In the genomic region with DNA sequence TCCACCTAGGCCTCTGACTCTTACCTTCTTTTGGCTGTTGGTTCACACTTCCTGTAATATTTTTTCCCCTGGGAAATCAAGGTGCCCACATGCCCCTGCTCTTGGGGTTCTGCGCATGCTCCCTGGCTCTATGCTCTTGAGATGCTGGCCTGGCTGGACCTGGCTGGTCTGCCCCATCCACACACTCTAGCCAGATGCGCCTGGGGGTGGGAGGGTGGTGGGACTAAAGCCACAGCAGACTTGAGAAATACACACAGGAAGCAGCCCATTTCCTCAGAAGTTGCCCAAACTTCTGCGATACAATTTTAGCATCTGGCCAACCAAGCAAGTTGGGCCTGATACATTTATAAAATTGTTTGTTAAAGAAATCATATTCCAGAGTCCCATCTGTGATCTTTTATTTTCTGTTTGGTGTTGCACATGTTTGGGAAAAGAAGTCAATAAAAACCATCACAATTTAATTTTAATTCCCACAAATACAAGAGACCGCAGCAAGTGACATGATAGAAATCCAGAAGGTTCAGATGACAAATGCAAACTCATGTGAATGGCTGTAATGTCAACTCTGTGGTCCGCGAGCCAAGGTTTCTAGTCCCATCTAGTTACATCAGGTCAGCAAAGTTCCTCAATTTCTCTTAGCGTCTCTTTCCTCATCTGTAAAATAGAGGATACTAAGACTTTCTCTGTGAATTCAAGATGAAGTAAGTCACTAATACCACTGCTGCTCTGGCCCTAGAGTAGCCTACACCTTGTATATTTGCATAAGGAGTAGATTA, we compare ENCODE assay signal across 13 cellular contexts. TPM values are rescaled to one million over a fixed set of nuclear protein-coding genes. Genes with fewer than 3 reads are reported as not detected.
DNase-seq lines count a peak whose midpoint lies in the region; ATAC-seq, FAIRE-seq and TF ChIP-seq lines count a peak whose summit lies in the region.
"Had no signal": no experiment of that assay in that cellular context is flagged by ENCODE, and none has a peak within 500 bp of the region (broad histone marks: within the 10 kb centered on the region; RNA-seq: fewer than 3 reads in every experiment).

No MANE protein-coding gene starts in this region.

- no peak for ATAC-seq in activated CD8-positive, alpha-beta T cell treated with anti-CD3 and anti-CD28 coated beads, Interleukin-2, amount 10 ng/mL, durations not matched to agents 7 days and 5 days
- ATAC-seq in activated CD8-positive, alpha-beta T cell treated with anti-CD3 and anti-CD28 coated beads for 36 hours = no peak
- ATAC-seq in activated T-cell treated with anti-CD3 and anti-CD28 coated beads, Interleukin-2, amount 50 U/mL, for 72 hours (replicated peaks in 1 of 2) = no peak
- ATAC-seq: activated T-cell treated with anti-CD3 and anti-CD28 coated beads, Interleukin-2, amount 50 U/mL, for 4 hours had no signal

- 0 out of 2 replicates have a peak overlapping the region, but pooled peaks have one; percentile 5 for H3K4me2 ChIP-seq in OCI-LY3 (ENCODE audit: low read length)
- H3K4me2 ChIP-seq: PC-9 had no signal

- H3K27ac Mint-ChIP-seq in activated CD8-positive, alpha-beta T cell treated with anti-CD3 and anti-CD28 coated beads, Interleukin-2, amount 10 ng/mL, durations not matched to agents 7 days and 5 days = peak overlapping the region; percentile 58
- no peak overlapping the region for H3K27ac Mint-ChIP-seq in activated CD8-positive, alpha-beta T cell treated with anti-CD3 and anti-CD28 coated beads for 36 hours
- H3K27ac Mint-ChIP-seq in glutamatergic neuron (ENCODE audit: unreplicated experiment) = no peak overlapping the region
- no peak overlapping the region for H3K27ac Mint-ChIP-seq in activated T-cell treated with anti-CD3 and anti-CD28 coated beads, Interleukin-2, amount 50 U/mL, for 72 hours
- H3K27ac Mint-ChIP-seq: brain had no signal

- H2AFZ ChIP-seq in OCI-LY3 (ENCODE audit: low read depth, low read length) = no peak overlapping the region
- H2AFZ ChIP-seq: PC-9 had no signal

- no peaks in the 10 kb centered on the region for H3K9me3 Mint-ChIP-seq in activated CD8-positive, alpha-beta T cell treated with anti-CD3 and anti-CD28 coated beads, Interleukin-2, amount 10 ng/mL, durations not matched to agents 7 days and 5 days (ENCODE audit: insufficient read depth)
- H3K9me3 Mint-ChIP-seq in activated CD8-positive, alpha-beta T cell treated with anti-CD3 and anti-CD28 coated beads for 36 hours = no peaks in the 10 kb centered on the region
- peaks cover 4% of the 10 kb centered on the region for H3K9me3 Mint-ChIP-seq in glutamatergic neuron (ENCODE audit: unreplicated experiment)
- peaks cover 0 to 4% of the 10 kb centered on the region in 2 donors for H3K9me3 Mint-ChIP-seq in activated T-cell treated with anti-CD3 and anti-CD28 coated beads, Interleukin-2, amount 50 U/mL, for 72 hours
- H3K9me3 Mint-ChIP-seq: activated T-cell treated with anti-CD3 and anti-CD28 coated beads, Interleukin-2, amount 50 U/mL, for 4 hours had no signal

- peaks cover 67% of the 10 kb centered on the region for H3K4me1 Mint-ChIP-seq in activated CD8-positive, alpha-beta T cell treated with anti-CD3 and anti-CD28 coated beads, Interleukin-2, amount 10 ng/mL, durations not matched to agents 7 days and 5 days (ENCODE audit: low read depth)
- H3K4me1 Mint-ChIP-seq in activated CD8-positive, alpha-beta T cell treated with anti-CD3 and anti-CD28 coated beads for 36 hours (ENCODE audit: low read depth) = peaks cover 34% of the 10 kb centered on the region
- H3K4me1 Mint-ChIP-seq in glutamatergic neuron (ENCODE audit: low read depth, unreplicated experiment) = peaks cover 18% of the 10 kb centered on the region
- H3K4me1 Mint-ChIP-seq in activated T-cell treated with anti-CD3 and anti-CD28 coated beads, Interleukin-2, amount 50 U/mL, for 72 hours (ENCODE audit: low read depth) = peaks cover 53% of the 10 kb centered on the region

- POLR2A ChIA-PET in activated CD8-positive, alpha-beta T cell treated with anti-CD3 and anti-CD28 coated beads, Interleukin-2, amount 10 ng/mL, durations not matched to agents 7 days and 5 days (lab: Charles Lee) = no interaction called here
- POLR2A ChIA-PET in activated CD8-positive, alpha-beta T cell treated with anti-CD3 and anti-CD28 coated beads for 36 hours (lab: Charles Lee) = no interaction called here

- no peak overlapping the region for H3K27ac ChIP-seq in OCI-LY3 (ENCODE audit: low read length)
- H3K27ac ChIP-seq in substantia nigra (ENCODE audit: low read depth, low read length, poor library complexity, severe bottlenecking) = peak overlapping the region; percentile 35
- H3K27ac ChIP-seq: PC-9, WERI-Rb-1 had no signal

- no peak for DNase-seq in activated CD8-positive, alpha-beta T cell treated with anti-CD3 and anti-CD28 coated beads, Interleukin-2, amount 10 ng/mL, durations not matched to agents 7 days and 5 days
- no peak for DNase-seq in activated CD8-positive, alpha-beta T cell treated with anti-CD3 and anti-CD28 coated beads for 36 hours
- DNase-seq in glutamatergic neuron = no peak
- peak in 7 of 49 donors; percentile 16 to 57 (median 42) for DNase-seq in substantia nigra (lab: John Stamatoyannopoulos, UW)
- no peak for DNase-seq in HTR-8/SVneo (ENCODE audit: insufficient read length, low spot score)
- no peak for DNase-seq in activated T-cell treated with anti-CD3 and anti-CD28 coated beads, Interleukin-2, amount 50 U/mL, for 72 hours
- DNase-seq in kidney glomerular epithelial cell (lab: John Stamatoyannopoulos, UW) = no peak
- DNase-seq: 8988T; activated T-cell treated with anti-CD3 and anti-CD28 coated beads, Interleukin-2, amount 50 U/mL, for 4 hours; PC-9; WERI-Rb-1 had no signal

- H4K20me1 ChIP-seq in OCI-LY3 (ENCODE audit: insufficient read depth, low read length) = no peaks in the 10 kb centered on the region

- TF ChIP-seq CTCF in activated CD8-positive, alpha-beta T cell treated with anti-CD3 and anti-CD28 coated beads for 36 hours (IDR thresholded peaks at IDR 0.05) = no peak
- TF ChIP-seq CTCF in OCI-LY3 (IDR thresholded peaks at IDR 0.05; ENCODE audit: low read depth, low read length) = no peak
- TF ChIP-seq CTCF in glutamatergic neuron (IDR thresholded peaks at IDR 0.05; ENCODE audit: partially characterized antibody, unreplicated experiment) = no peak

- CTCF ChIA-PET in activated CD8-positive, alpha-beta T cell treated with anti-CD3 and anti-CD28 coated beads, Interleukin-2, amount 10 ng/mL, durations not matched to agents 7 days and 5 days (lab: Charles Lee) = interaction anchor here (4.1 kb wide), 1 partner anchor 194 kb away, joined by 20 read pairs; no protein-coding TSS in a partner anchor
- CTCF ChIA-PET in activated CD8-positive, alpha-beta T cell treated with anti-CD3 and anti-CD28 coated beads for 36 hours (lab: Charles Lee) = no interaction called here

- peaks cover 29% of the 10 kb centered on the region for H3K27me3 ChIP-seq in OCI-LY3 (ENCODE audit: low read depth, low read length)

- H3K9ac ChIP-seq in OCI-LY3 (ENCODE audit: low read length) = no peak overlapping the region

- peaks cover 11% of the 10 kb centered on the region for H3K9me3 ChIP-seq in OCI-LY3 (ENCODE audit: insufficient read depth, low read length)

- peaks cover 10% of the 10 kb centered on the region for H3K36me3 Mint-ChIP-seq in activated CD8-positive, alpha-beta T cell treated with anti-CD3 and anti-CD28 coated beads, Interleukin-2, amount 10 ng/mL, durations not matched to agents 7 days and 5 days (ENCODE audit: low read depth)
- H3K36me3 Mint-ChIP-seq in activated CD8-positive, alpha-beta T cell treated with anti-CD3 and anti-CD28 coated beads for 36 hours (ENCODE audit: low read depth) = no peaks in the 10 kb centered on the region
- H3K36me3 Mint-ChIP-seq in glutamatergic neuron (ENCODE audit: unreplicated experiment) = peaks cover 14% of the 10 kb centered on the region
- H3K36me3 Mint-ChIP-seq in activated T-cell treated with anti-CD3 and anti-CD28 coated beads, Interleukin-2, amount 50 U/mL, for 72 hours (ENCODE audit: insufficient read depth in 2 of 2) = no peaks in the 10 kb centered on the region
- H3K36me3 Mint-ChIP-seq: brain had no signal

- intact Hi-C loops in activated CD8-positive, alpha-beta T cell treated with anti-CD3 and anti-CD28 coated beads for 36 hours (cut with micrococcal nuclease) = loop anchor here (10.0 kb wide), 1 partner anchor 175 kb away; no protein-coding TSS in a partner anchor

- H3K27me3 Mint-ChIP-seq in activated CD8-positive, alpha-beta T cell treated with anti-CD3 and anti-CD28 coated beads, Interleukin-2, amount 10 ng/mL, durations not matched to agents 7 days and 5 days (ENCODE audit: low read depth) = no peaks in the 10 kb centered on the region
- no peaks in the 10 kb centered on the region for H3K27me3 Mint-ChIP-seq in activated CD8-positive, alpha-beta T cell treated with anti-CD3 and anti-CD28 coated beads for 36 hours
- no peaks in the 10 kb centered on the region for H3K27me3 Mint-ChIP-seq in glutamatergic neuron (ENCODE audit: unreplicated experiment)
- H3K27me3 Mint-ChIP-seq in activated T-cell treated with anti-CD3 and anti-CD28 coated beads, Interleukin-2, amount 50 U/mL, for 72 hours (ENCODE audit: low read depth) = no peaks in the 10 kb centered on the region

- peaks cover 82% of the 10 kb centered on the region for H3K4me1 ChIP-seq in OCI-LY3 (ENCODE audit: low read length)

- no peak for FAIRE-seq in HTR-8/SVneo (lab: Jason Lieb, UNC)

- H3K36me3 ChIP-seq in OCI-LY3 (replicated peaks; ENCODE audit: low read depth, low read length) = peaks cover 8% of the 10 kb centered on the region
- H3K36me3 ChIP-seq: WERI-Rb-1 had no signal

- no peak overlapping the region for H3K4me3 ChIP-seq in OCI-LY3 (ENCODE audit: low read length)
- H3K4me3 ChIP-seq: PC-9 had no signal

- peak overlapping the region; percentile 15 for H3K4me3 Mint-ChIP-seq in activated CD8-positive, alpha-beta T cell treated with anti-CD3 and anti-CD28 coated beads, Interleukin-2, amount 10 ng/mL, durations not matched to agents 7 days and 5 days
- no peak overlapping the region for H3K4me3 Mint-ChIP-seq in activated CD8-positive, alpha-beta T cell treated with anti-CD3 and anti-CD28 coated beads for 36 hours
- peak overlapping the region; percentile 22 for H3K4me3 Mint-ChIP-seq in glutamatergic neuron (ENCODE audit: unreplicated experiment)
- H3K4me3 Mint-ChIP-seq in activated T-cell treated with anti-CD3 and anti-CD28 coated beads, Interleukin-2, amount 50 U/mL, for 72 hours = no peak overlapping the region
- H3K4me3 Mint-ChIP-seq: activated T-cell treated with anti-CD3 and anti-CD28 coated beads, Interleukin-2, amount 50 U/mL, for 4 hours; brain had no signal

- no peaks in the 10 kb centered on the region for H3K79me2 ChIP-seq in OCI-LY3 (ENCODE audit: low read length)

RNA-seq across cellular contexts. Expression of a gene that starts 55.9 kb away (rescaled TPM):
- total RNA-seq in activated CD8-positive, alpha-beta T cell treated with anti-CD3 and anti-CD28 coated beads, Interleukin-2, amount 10 ng/mL, durations not matched to agents 7 days and 5 days = 10 to 100 TPM; 26.7 to 27.0 TPM
- 10 to 100 TPM; 16.4 to 17.6 TPM for total RNA-seq in activated CD8-positive, alpha-beta T cell treated with anti-CD3 and anti-CD28 coated beads for 36 hours
- 49.5 TPM for total RNA-seq in glutamatergic neuron (ENCODE audit: unreplicated experiment)
- 10 to 100 TPM; 24.1 to 26.0 TPM for total RNA-seq in activated T-cell treated with anti-CD3 and anti-CD28 coated beads, Interleukin-2, amount 50 U/mL, for 72 hours

Comparison
In these comparisons a context has a peak if more than half of its experiments do, and no peak if none do; other contexts are left out.
1. H3K4me3 Mint-ChIP-seq: peak in activated CD8-positive, alpha-beta T cell treated with anti-CD3 and anti-CD28 coated beads, Interleukin-2, amount 10 ng/mL, durations not matched to agents 7 days and 5 days (single experiment) and glutamatergic neuron (single experiment); none in activated CD8-positive, alpha-beta T cell treated with anti-CD3 and anti-CD28 coated beads for 36 hours (single experiment) and activated T-cell treated with anti-CD3 and anti-CD28 coated beads, Interleukin-2, amount 50 U/mL, for 72 hours (0 of 2).